Comparison of ENCODE assay signal across 20 cellular contexts in the genomic region with DNA sequence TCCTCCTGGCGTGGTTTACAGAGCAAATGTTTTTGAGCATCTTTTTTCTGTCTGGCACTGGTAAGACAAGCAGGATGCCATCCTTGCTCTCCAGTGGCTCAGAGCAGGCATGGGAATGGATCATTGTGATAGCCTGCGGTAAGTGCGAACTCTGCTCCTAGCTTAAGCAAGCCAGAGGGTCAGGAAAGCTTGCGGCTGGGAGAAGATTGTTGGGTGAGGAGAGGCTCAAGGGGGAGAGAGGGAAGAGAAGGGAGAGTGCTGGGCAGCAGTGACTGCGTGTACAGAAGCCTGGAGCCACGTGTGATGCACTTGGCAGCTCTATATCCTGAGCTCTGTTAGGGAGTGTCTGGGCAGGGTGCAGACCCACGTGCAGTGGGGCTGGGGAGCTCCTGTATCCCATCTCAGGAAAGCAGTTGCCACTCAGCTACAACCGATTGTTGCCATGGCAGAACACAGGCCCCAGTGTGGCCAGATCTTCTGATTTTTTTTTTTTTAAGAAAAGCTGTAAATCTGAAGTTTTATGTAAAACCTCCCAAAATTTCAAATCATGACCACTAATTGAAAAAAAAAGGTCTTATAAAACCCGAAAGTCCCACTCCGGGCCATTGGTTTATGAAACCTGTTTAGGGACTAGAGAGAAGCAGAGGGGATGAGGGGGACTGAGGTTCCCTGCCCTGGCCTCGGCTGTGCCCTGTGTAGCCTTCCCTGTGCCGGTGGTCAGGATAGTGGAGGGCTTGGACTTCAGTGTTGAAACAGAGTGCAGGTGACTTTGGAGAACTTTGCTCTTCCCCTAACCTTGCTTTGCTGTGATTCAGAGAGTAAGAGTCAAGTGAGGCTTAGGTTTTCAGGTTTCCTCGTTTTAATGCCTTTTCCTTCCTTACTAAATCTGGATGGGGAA.
"Had no signal": no experiment of that assay in that cellular context is flagged by ENCODE, and none has a peak within 500 bp of the region (broad histone marks: within the 10 kb centered on the region; RNA-seq: fewer than 3 reads in every experiment).

No MANE protein-coding gene starts in this region.

- H3K36me3 ChIP-seq: breast epithelium, ovary, tibial nerve had no signal

- ATAC-seq: activated CD4-positive, CD25-positive, alpha-beta regulatory T cell treated with anti-CD3 and anti-CD28 coated beads, Interleukin-2, amount 50 U/mL, for 24 hours; activated CD8-positive, alpha-beta T cell treated with anti-CD3 and anti-CD28 coated beads, Interleukin-2, amount 10 ng/mL, durations not matched to agents 7 days and 5 days; naive thymus-derived CD4-positive, alpha-beta T cell had no signal

- H3K4me2 ChIP-seq: hepatocyte had no signal

- DNase-seq: activated CD4-positive, alpha-beta T cell treated with anti-CD3 and anti-CD28 coated beads, Interleukin-2, amount 10 ng/mL, durations not matched to agents 7 days and 5 days; activated CD8-positive, alpha-beta memory T cell treated with anti-CD3 and anti-CD28 coated beads, Interleukin-2, amount 50 U/mL, for 4 hours; activated CD8-positive, alpha-beta T cell treated with anti-CD3 and anti-CD28 coated beads, Interleukin-2, amount 10 ng/mL, durations not matched to agents 7 days and 5 days; activated effector memory CD4-positive, alpha-beta T cell treated with Interleukin-2 at 50 U/mL for 16 hours; activated naive CD4-positive, alpha-beta T cell treated with anti-CD3 and anti-CD28 coated beads, Interleukin-2, amount 50 U/mL, for 16 hours; activated T-cell treated with anti-CD3 and anti-CD28 coated beads, Interleukin-2, amount 50 U/mL, for 48 hours; cerebellar nuclear complex; effector memory CD4-positive, alpha-beta T cell; foreskin fibroblast; naive thymus-derived CD4-positive, alpha-beta T cell; ovary; stimulated activated CD4-positive, alpha-beta T cell treated with anti-CD3 and anti-CD28 coated beads, Interleukin-2, amount 100 ng/mL, for 24 hours had no signal

- H3K4me3 Mint-ChIP-seq: activated CD4-positive, alpha-beta T cell treated with anti-CD3 and anti-CD28 coated beads, Interleukin-2, amount 10 ng/mL, durations not matched to agents 7 days and 5 days; activated CD8-positive, alpha-beta T cell treated with anti-CD3 and anti-CD28 coated beads, Interleukin-2, amount 10 ng/mL, durations not matched to agents 7 days and 5 days; dendritic cell treated with granulocyte-macrophage colony-stimulating factor and Interleukin-4, amounts not matched to agents 40 ng/mL and 50 ng/mL, for 4 days; naive thymus-derived CD4-positive, alpha-beta T cell; stimulated activated naive CD8-positive, alpha-beta T cell treated with anti-CD3 and anti-CD28 coated beads, Interleukin-15, Interleukin-2, amounts not matched to agents 100 ng/mL and 50 ng/mL, for 24 hours; T-helper 1 cell treated with Interleukin-12 subunit alpha and Interleukin-12 subunit beta and Interleukin-4 antibody, amounts not matched to agents 30 μg/mL and 1 μg/mL, for 36 hours had no signal

- H3K9me3 ChIP-seq: breast epithelium, ovary, SJSA1 had no signal

- H3K27ac Mint-ChIP-seq: activated CD4-positive, alpha-beta T cell treated with anti-CD3 and anti-CD28 coated beads, Interleukin-2, amount 10 ng/mL, durations not matched to agents 7 days and 5 days; activated CD8-positive, alpha-beta T cell treated with anti-CD3 and anti-CD28 coated beads, Interleukin-2, amount 10 ng/mL, durations not matched to agents 7 days and 5 days; dendritic cell treated with granulocyte-macrophage colony-stimulating factor and Interleukin-4, amounts not matched to agents 40 ng/mL and 50 ng/mL, for 4 days; naive thymus-derived CD4-positive, alpha-beta T cell; stimulated activated naive CD8-positive, alpha-beta T cell treated with anti-CD3 and anti-CD28 coated beads, Interleukin-15, Interleukin-2, amounts not matched to agents 100 ng/mL and 50 ng/mL, for 24 hours; T-helper 1 cell treated with Interleukin-12 subunit alpha and Interleukin-12 subunit beta and Interleukin-4 antibody, amounts not matched to agents 30 μg/mL and 1 μg/mL, for 36 hours had no signal

- H3K9me3 Mint-ChIP-seq: activated CD4-positive, alpha-beta T cell treated with anti-CD3 and anti-CD28 coated beads, Interleukin-2, amount 10 ng/mL, durations not matched to agents 7 days and 5 days; dendritic cell treated with granulocyte-macrophage colony-stimulating factor and Interleukin-4, amounts not matched to agents 40 ng/mL and 50 ng/mL, for 4 days; T-helper 1 cell treated with Interleukin-12 subunit alpha and Interleukin-12 subunit beta and Interleukin-4 antibody, amounts not matched to agents 30 μg/mL and 1 μg/mL, for 36 hours had no signal

- H3K27me3 ChIP-seq: breast epithelium, hepatocyte, ovary, SJSA1, tibial nerve had no signal

- H3K4me3 ChIP-seq: breast epithelium, hepatocyte, ovary, SJSA1, tibial nerve had no signal

- H3K27ac ChIP-seq: hepatocyte, ovary, SJSA1, tibial nerve had no signal

- H3K27me3 Mint-ChIP-seq: dendritic cell treated with granulocyte-macrophage colony-stimulating factor and Interleukin-4, amounts not matched to agents 40 ng/mL and 50 ng/mL, for 4 days had no signal

- H3K4me1 Mint-ChIP-seq: activated CD4-positive, alpha-beta T cell treated with anti-CD3 and anti-CD28 coated beads, Interleukin-2, amount 10 ng/mL, durations not matched to agents 7 days and 5 days; naive thymus-derived CD4-positive, alpha-beta T cell had no signal

- H3K4me1 ChIP-seq: breast epithelium had no signal
